2 cellular contexts compared by ENCODE assay signal in the genomic region with DNA sequence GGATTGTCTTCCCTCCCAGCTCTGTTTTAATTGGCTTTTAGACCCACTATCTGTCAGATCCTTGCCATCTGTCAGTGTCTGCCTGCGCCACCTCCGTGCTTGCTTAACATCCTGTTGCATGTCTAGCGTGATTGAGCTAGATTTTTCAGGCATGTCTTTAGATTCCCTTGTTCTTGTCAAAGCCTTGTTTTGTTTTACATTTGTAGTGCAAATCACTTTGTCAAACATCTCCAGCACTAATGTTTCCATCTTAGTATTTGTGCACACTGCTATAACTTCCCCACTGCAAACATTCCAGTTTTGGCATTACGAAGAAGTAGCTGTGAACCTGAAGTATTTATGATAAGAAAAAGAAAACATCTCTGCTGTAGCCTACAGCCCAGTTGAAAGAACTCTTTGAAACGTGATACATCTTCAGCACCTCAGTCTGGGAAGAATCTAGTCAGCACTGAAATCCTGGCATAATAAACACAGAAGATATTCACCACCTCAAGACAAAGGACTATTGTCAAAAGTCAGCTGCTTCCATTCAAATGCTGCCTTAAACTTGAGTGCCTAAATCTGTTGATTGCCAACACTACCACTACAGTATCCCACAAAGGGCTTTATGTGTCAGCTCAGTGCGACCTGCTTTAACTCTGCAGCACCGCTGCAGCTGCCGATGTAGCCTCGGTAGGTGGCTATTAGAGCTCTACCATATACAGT.
TF ChIP-seq lines count a peak whose summit lies in the region.

No MANE protein-coding gene starts in this region.

TF ChIP-seq in HepG2, 621 proteins besides CTCF, POLR2A, EP300 and RAD21 (continued from another document):
- TF ChIP-seq, protein P1, sequence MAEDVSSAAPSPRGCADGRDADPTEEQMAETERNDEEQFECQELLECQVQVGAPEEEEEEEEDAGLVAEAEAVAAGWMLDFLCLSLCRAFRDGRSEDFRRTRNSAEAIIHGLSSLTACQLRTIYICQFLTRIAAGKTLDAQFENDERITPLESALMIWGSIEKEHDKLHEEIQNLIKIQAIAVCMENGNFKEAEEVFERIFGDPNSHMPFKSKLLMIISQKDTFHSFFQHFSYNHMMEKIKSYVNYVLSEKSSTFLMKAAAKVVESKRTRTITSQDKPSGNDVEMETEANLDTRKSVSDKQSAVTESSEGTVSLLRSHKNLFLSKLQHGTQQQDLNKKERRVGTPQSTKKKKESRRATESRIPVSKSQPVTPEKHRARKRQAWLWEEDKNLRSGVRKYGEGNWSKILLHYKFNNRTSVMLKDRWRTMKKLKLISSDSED (CRISPR knock-in tag; IDR thresholded peaks at IDR 0.05), result no peak
- TF ChIP-seq RAD51 (IDR thresholded peaks at IDR 0.05; ENCODE audit: borderline replicate concordance) (no peak), ZNF558 (CRISPR knock-in tag; IDR thresholded peaks at IDR 0.05; ENCODE audit: borderline replicate concordance) (no peak), PTBP1 (IDR thresholded peaks at IDR 0.05; ENCODE audit: low read depth, low read length, poor library complexity, severe bottlenecking) (no peak), TCF7L2 (IDR thresholded peaks at IDR 0.05; ENCODE audit: low read depth, low read length) (no peak), TBX2 (CRISPR knock-in tag; IDR thresholded peaks at IDR 0.05; ENCODE audit: borderline replicate concordance) (peak; percentile 22; the same call in 1 of the 2 replicates), HOXA3 (CRISPR knock-in tag; IDR thresholded peaks at IDR 0.05) (no peak), SALL2 (CRISPR knock-in tag; IDR thresholded peaks at IDR 0.05) (no peak), SOX5 (CRISPR knock-in tag; IDR thresholded peaks at IDR 0.05; ENCODE audit: borderline replicate concordance) (peak; percentile 74; the same call in 1 of the 2 replicates)

TF ChIP-seq in K562, 482 proteins besides CTCF, POLR2A, EP300 and RAD21 (continued from another document):
- TF ChIP-seq, protein P2, sequence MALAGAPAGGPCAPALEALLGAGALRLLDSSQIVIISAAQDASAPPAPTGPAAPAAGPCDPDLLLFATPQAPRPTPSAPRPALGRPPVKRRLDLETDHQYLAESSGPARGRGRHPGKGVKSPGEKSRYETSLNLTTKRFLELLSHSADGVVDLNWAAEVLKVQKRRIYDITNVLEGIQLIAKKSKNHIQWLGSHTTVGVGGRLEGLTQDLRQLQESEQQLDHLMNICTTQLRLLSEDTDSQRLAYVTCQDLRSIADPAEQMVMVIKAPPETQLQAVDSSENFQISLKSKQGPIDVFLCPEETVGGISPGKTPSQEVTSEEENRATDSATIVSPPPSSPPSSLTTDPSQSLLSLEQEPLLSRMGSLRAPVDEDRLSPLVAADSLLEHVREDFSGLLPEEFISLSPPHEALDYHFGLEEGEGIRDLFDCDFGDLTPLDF (CRISPR knock-in tag; IDR thresholded peaks at IDR 0.05), result no peak
- peak; percentile 61 for TF ChIP-seq CEBPB (tag; IDR thresholded peaks at IDR 0.05)
- TF ChIP-seq DPF2 (IDR thresholded peaks at IDR 0.05), result peak; percentile 33; the same call in 1 of the 2 replicates
- TF ChIP-seq, protein P3, sequence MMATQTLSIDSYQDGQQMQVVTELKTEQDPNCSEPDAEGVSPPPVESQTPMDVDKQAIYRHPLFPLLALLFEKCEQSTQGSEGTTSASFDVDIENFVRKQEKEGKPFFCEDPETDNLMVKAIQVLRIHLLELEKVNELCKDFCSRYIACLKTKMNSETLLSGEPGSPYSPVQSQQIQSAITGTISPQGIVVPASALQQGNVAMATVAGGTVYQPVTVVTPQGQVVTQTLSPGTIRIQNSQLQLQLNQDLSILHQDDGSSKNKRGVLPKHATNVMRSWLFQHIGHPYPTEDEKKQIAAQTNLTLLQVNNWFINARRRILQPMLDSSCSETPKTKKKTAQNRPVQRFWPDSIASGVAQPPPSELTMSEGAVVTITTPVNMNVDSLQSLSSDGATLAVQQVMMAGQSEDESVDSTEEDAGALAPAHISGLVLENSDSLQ (IDR thresholded peaks at IDR 0.05), result peak; percentile 88
- no peak for TF ChIP-seq ZNF143 (CRISPR knock-in tag; IDR thresholded peaks at IDR 0.05)
- no peak for TF ChIP-seq SIRT6 (IDR thresholded peaks at IDR 0.05; ENCODE audit: low read depth, low read length)
- TF ChIP-seq SMAD3 (CRISPR knock-in tag; conservative IDR thresholded peaks at IDR 0.05), result no peak
- TF ChIP-seq, protein P4, sequence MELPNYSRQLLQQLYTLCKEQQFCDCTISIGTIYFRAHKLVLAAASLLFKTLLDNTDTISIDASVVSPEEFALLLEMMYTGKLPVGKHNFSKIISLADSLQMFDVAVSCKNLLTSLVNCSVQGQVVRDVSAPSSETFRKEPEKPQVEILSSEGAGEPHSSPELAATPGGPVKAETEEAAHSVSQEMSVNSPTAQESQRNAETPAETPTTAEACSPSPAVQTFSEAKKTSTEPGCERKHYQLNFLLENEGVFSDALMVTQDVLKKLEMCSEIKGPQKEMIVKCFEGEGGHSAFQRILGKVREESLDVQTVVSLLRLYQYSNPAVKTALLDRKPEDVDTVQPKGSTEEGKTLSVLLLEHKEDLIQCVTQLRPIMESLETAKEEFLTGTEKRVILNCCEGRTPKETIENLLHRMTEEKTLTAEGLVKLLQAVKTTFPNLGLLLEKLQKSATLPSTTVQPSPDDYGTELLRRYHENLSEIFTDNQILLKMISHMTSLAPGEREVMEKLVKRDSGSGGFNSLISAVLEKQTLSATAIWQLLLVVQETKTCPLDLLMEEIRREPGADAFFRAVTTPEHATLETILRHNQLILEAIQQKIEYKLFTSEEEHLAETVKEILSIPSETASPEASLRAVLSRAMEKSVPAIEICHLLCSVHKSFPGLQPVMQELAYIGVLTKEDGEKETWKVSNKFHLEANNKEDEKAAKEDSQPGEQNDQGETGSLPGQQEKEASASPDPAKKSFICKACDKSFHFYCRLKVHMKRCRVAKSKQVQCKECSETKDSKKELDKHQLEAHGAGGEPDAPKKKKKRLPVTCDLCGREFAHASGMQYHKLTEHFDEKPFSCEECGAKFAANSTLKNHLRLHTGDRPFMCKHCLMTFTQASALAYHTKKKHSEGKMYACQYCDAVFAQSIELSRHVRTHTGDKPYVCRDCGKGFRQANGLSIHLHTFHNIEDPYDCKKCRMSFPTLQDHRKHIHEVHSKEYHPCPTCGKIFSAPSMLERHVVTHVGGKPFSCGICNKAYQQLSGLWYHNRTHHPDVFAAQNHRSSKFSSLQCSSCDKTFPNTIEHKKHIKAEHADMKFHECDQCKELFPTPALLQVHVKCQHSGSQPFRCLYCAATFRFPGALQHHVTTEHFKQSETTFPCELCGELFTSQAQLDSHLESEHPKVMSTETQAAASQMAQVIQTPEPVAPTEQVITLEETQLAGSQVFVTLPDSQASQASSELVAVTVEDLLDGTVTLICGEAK (IDR thresholded peaks at IDR 0.05), result no peak
- TF ChIP-seq, protein P4 (CRISPR knock-in tag; IDR thresholded peaks at IDR 0.05), result no peak
- 0 out of 2 replicates have a peak, but pooled peaks have one; percentile 18 for TF ChIP-seq MAFG (tag; conservative IDR thresholded peaks at IDR 0.05)
- no peak for TF ChIP-seq RFX7 (CRISPR knock-in tag; IDR thresholded peaks at IDR 0.05)
- no peak for TF ChIP-seq GABPB1 (CRISPR knock-in tag; IDR thresholded peaks at IDR 0.05)
- TF ChIP-seq, protein P5, sequence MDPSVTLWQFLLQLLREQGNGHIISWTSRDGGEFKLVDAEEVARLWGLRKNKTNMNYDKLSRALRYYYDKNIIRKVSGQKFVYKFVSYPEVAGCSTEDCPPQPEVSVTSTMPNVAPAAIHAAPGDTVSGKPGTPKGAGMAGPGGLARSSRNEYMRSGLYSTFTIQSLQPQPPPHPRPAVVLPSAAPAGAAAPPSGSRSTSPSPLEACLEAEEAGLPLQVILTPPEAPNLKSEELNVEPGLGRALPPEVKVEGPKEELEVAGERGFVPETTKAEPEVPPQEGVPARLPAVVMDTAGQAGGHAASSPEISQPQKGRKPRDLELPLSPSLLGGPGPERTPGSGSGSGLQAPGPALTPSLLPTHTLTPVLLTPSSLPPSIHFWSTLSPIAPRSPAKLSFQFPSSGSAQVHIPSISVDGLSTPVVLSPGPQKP (CRISPR knock-in tag; IDR thresholded peaks at IDR 0.05), result no peak
- no peak for TF ChIP-seq ZZZ3 (IDR thresholded peaks at IDR 0.05)
- TF ChIP-seq ZNF232 (CRISPR knock-in tag; IDR thresholded peaks at IDR 0.05), result no peak
- TF ChIP-seq ZC3H8 (IDR thresholded peaks at IDR 0.05), result no peak
- no peak for TF ChIP-seq SLC30A9 (CRISPR knock-in tag; IDR thresholded peaks at IDR 0.05)
- no peak for TF ChIP-seq CEBPG (CRISPR knock-in tag; IDR thresholded peaks at IDR 0.05)
- peak; percentile 47 to 53 for TF ChIP-seq CEBPG (tag; conservative IDR thresholded peaks at IDR 0.05 in 1 of 2, IDR thresholded peaks at IDR 0.05 in 1 of 2)
TF ChIP-seq in K562: peak in this region for 18.
